ENCODE assay signal across 9 cellular contexts in genomic region chr4:18075823-18076433, GRCh38. TPM values are rescaled to one million over a fixed set of nuclear protein-coding genes. Genes with fewer than 3 reads are reported as not detected.
DNase-seq lines count a peak whose midpoint lies in the region; ATAC-seq, FAIRE-seq and TF ChIP-seq lines count a peak whose summit lies in the region.
"Had no signal": no experiment of that assay in that cellular context is flagged by ENCODE, and none has a peak within 500 bp of the region (broad histone marks: within the 10 kb centered on the region; RNA-seq: fewer than 3 reads in every experiment).

No MANE protein-coding gene starts in this region.

- H3K4me1 Mint-ChIP-seq in activated naive CD8-positive, alpha-beta T cell treated with anti-CD3 and anti-CD28 coated beads, Interleukin-2, amount 10 ng/mL, durations not matched to agents 7 days and 5 days, result peaks cover 6% of the 10 kb centered on the region

- POLR2A ChIA-PET in activated naive CD8-positive, alpha-beta T cell treated with anti-CD3 and anti-CD28 coated beads, Interleukin-2, amount 10 ng/mL, durations not matched to agents 7 days and 5 days (lab: Charles Lee), result no interaction called here

- H3K4me3 Mint-ChIP-seq in activated naive CD8-positive, alpha-beta T cell treated with anti-CD3 and anti-CD28 coated beads, Interleukin-2, amount 10 ng/mL, durations not matched to agents 7 days and 5 days, result no peak overlapping the region

- no peak overlapping the region for H3K27ac Mint-ChIP-seq in activated naive CD8-positive, alpha-beta T cell treated with anti-CD3 and anti-CD28 coated beads, Interleukin-2, amount 10 ng/mL, durations not matched to agents 7 days and 5 days

- no peak for TF ChIP-seq POLR2A in H54 (IDR thresholded peaks at IDR 0.05; ENCODE audit: low read depth, low read length)

- ATAC-seq in activated naive CD8-positive, alpha-beta T cell treated with anti-CD3 and anti-CD28 coated beads, Interleukin-2, amount 10 ng/mL, durations not matched to agents 7 days and 5 days (ENCODE audit: low read depth), result peak; percentile 65
- ATAC-seq in HG03439 (IDR thresholded peaks at IDR 0.05; ENCODE audit: unreplicated experiment) (no peak), GM19023 (IDR thresholded peaks at IDR 0.05; ENCODE audit: unreplicated experiment) (no peak)
- ATAC-seq: left lung had no signal

- H3K9me3 Mint-ChIP-seq in activated naive CD8-positive, alpha-beta T cell treated with anti-CD3 and anti-CD28 coated beads, Interleukin-2, amount 10 ng/mL, durations not matched to agents 7 days and 5 days, result peaks cover 12% of the 10 kb centered on the region

- no peaks in the 10 kb centered on the region for H3K9me2 ChIP-seq in DOHH2 (replicated peaks; ENCODE audit: control insufficient read depth, low read length)

- H3K4me3 ChIP-seq in DOHH2 (ENCODE audit: low read length) (peak overlapping the region; percentile 40), NT2/D1 (ENCODE audit: insufficient read length, low read depth) (no peak overlapping the region)
- H3K4me3 ChIP-seq: left lung had no signal

- DNase-seq in H54 (ENCODE audit: insufficient read length, low spot score) (peak; percentile 12), NT2/D1 (ENCODE audit: low read depth, low spot score) (peak; percentile 28), myocyte (ENCODE audit: low read depth) (peak; percentile 5), GM20000 (ENCODE audit: low spot score) (no peak)
- no peak for DNase-seq in activated naive CD8-positive, alpha-beta T cell treated with anti-CD3 and anti-CD28 coated beads, Interleukin-2, amount 10 ng/mL, durations not matched to agents 7 days and 5 days

- no peak overlapping the region for H3K9ac ChIP-seq in NT2/D1 (ENCODE audit: insufficient read length, low read depth)

- peak; percentile 68 for TF ChIP-seq CTCF in DOHH2 (IDR thresholded peaks at IDR 0.05; ENCODE audit: low read depth, low read length, poor library complexity, severe bottlenecking)
- TF ChIP-seq CTCF in GM20000 (IDR thresholded peaks at IDR 0.05; ENCODE audit: extremely low read depth, missing control alignments), result no peak

- no peaks in the 10 kb centered on the region for H3F3A ChIP-seq in DOHH2 (ENCODE audit: control insufficient read depth, insufficient read depth)

- H3K9me3 ChIP-seq in DOHH2 (ENCODE audit: control insufficient read depth, insufficient read depth, low read length) (peaks cover 10% of the 10 kb centered on the region), NT2/D1 (ENCODE audit: insufficient read depth, low read length) (peaks cover 9% of the 10 kb centered on the region)

- no peaks in the 10 kb centered on the region for H3K79me2 ChIP-seq in DOHH2 (ENCODE audit: control insufficient read depth, low read length)

- H3K4me1 ChIP-seq in DOHH2 (ENCODE audit: control insufficient read depth, low read length) (peaks cover 6% of the 10 kb centered on the region), NT2/D1 (ENCODE audit: insufficient read depth, insufficient read length) (no peaks in the 10 kb centered on the region)
- H3K4me1 ChIP-seq: left lung had no signal

- H4K20me1 ChIP-seq in DOHH2 (ENCODE audit: control insufficient read depth, insufficient read depth, low read depth, low read length), result no peaks in the 10 kb centered on the region

- H3K4me2 ChIP-seq in DOHH2 (ENCODE audit: low read length), result peak overlapping the region; percentile 39

- H3K27me3 ChIP-seq in DOHH2 (ENCODE audit: control insufficient read depth, low read length) (peaks cover 4% of the 10 kb centered on the region; the same call in 1 of the 2 replicates), NT2/D1 (ENCODE audit: insufficient read depth, insufficient read length) (no peaks in the 10 kb centered on the region)
- H3K27me3 ChIP-seq: left lung had no signal

- no peak overlapping the region for H3K27ac ChIP-seq in DOHH2 (ENCODE audit: low read depth, low read length)
- H3K27ac ChIP-seq: left lung had no signal

- H3K36me3 Mint-ChIP-seq in activated naive CD8-positive, alpha-beta T cell treated with anti-CD3 and anti-CD28 coated beads, Interleukin-2, amount 10 ng/mL, durations not matched to agents 7 days and 5 days, result no peaks in the 10 kb centered on the region

- H3K36me3 ChIP-seq in DOHH2 (ENCODE audit: control insufficient read depth, low read length), result no peaks in the 10 kb centered on the region
- H3K36me3 ChIP-seq in NT2/D1 (ENCODE audit: insufficient read depth, insufficient read length, low read length), result no peaks in the 10 kb centered on the region
- H3K36me3 ChIP-seq: left lung had no signal

- no peak for FAIRE-seq in H54 (lab: Jason Lieb, UNC)

- peaks cover 10% of the 10 kb centered on the region for H3K27me3 Mint-ChIP-seq in activated naive CD8-positive, alpha-beta T cell treated with anti-CD3 and anti-CD28 coated beads, Interleukin-2, amount 10 ng/mL, durations not matched to agents 7 days and 5 days

RNA-seq across cellular contexts. Expression of gene LCORL, which starts 54.4 kb away (rescaled TPM):
- total RNA-seq in activated naive CD8-positive, alpha-beta T cell treated with anti-CD3 and anti-CD28 coated beads, Interleukin-2, amount 10 ng/mL, durations not matched to agents 7 days and 5 days, result 10 to 100 TPM; 15.8 to 18.1 TPM
- total RNA-seq in myocyte, result 24.0 and 26.5 TPM in 2 replicates
- polyA plus RNA-seq in myocyte (2012), result 2.1 TPM

Comparison
In these comparisons a context has a peak if more than half of its experiments do, and no peak if none do; other contexts are left out.
1. DNase-seq: peak in H54 (single experiment), NT2/D1 (single experiment) and myocyte (single experiment); none in activated naive CD8-positive, alpha-beta T cell treated with anti-CD3 and anti-CD28 coated beads, Interleukin-2, amount 10 ng/mL, durations not matched to agents 7 days and 5 days (single experiment) and GM20000 (single experiment).